Comparison of ENCODE assay signal across 8 cellular contexts in genomic region chr9:127715443-127716337, GRCh38. TPM values are rescaled to one million over a fixed set of nuclear protein-coding genes. Genes with fewer than 3 reads are reported as not detected.
DNase-seq lines count a peak whose midpoint lies in the region; ATAC-seq and TF ChIP-seq lines count a peak whose summit lies in the region.

Gene PTRH1 (minus strand): TSS chr9:127715663. CDS start chr9:127715639, 24 bp downstream.
Gene TTC16 (plus strand): TSS chr9:127716079. CDS start chr9:127716146, 67 bp downstream.

- no peaks in the 10 kb centered on the region for H3K36me3 ChIP-seq in HUES48 (ENCODE audit: control insufficient read depth, insufficient read depth, low read length)
- no peaks in the 10 kb centered on the region for H3K36me3 ChIP-seq in NT2/D1 (ENCODE audit: insufficient read depth, insufficient read length, low read length)
- no peaks in the 10 kb centered on the region for H3K36me3 ChIP-seq in endodermal cell (ENCODE audit: control insufficient read depth, insufficient read depth, low read length)

- H3K27ac Mint-ChIP-seq in endodermal cell: peak within 1 kb of the TSS; percentile 93

- H3K27me3 Mint-ChIP-seq in endodermal cell (ENCODE audit: insufficient read depth): peaks cover 2% of the 10 kb centered on the region

- H3K9ac ChIP-seq in HUES48 (ENCODE audit: low read depth, low read length) (peak within 1 kb of the TSS; percentile 67), NT2/D1 (ENCODE audit: insufficient read length, low read depth) (peak within 1 kb of the TSS; percentile 81), endodermal cell (ENCODE audit: extremely low read depth, low read length, poor library complexity, severe bottlenecking) (peak within 1 kb of the TSS; percentile 58)

- H3K4me3 ChIP-seq in HUES48 (ENCODE audit: low read depth, low read length) (peak within 1 kb of the TSS; percentile 90), NT2/D1 (ENCODE audit: insufficient read length, low read depth) (peak within 1 kb of the TSS; percentile 85), endodermal cell (ENCODE audit: low read length) (peak within 1 kb of the TSS; percentile 83)

- peak within 1 kb of the TSS; percentile 90 for H3K4me3 Mint-ChIP-seq in endodermal cell

- H3K4me1 Mint-ChIP-seq in endodermal cell: peaks cover 12% of the 10 kb centered on the region

- WGBS in endodermal cell (ENCODE audit: insufficient coverage in 1 of 2, insufficient read length in 1 of 2), 2 experiments: 7% methylated on average over 55 to 65 of the region's 65 CpGs

- H3K9me3 ChIP-seq in HUES48 (ENCODE audit: control insufficient read depth, insufficient read depth, low read length) (no peaks in the 10 kb centered on the region), NT2/D1 (ENCODE audit: insufficient read depth, low read length) (no peaks in the 10 kb centered on the region), endodermal cell (ENCODE audit: control insufficient read depth, low read length) (no peaks in the 10 kb centered on the region)

- ATAC-seq in GM21423 (IDR thresholded peaks at IDR 0.05; ENCODE audit: unreplicated experiment): peak; percentile 93

- in situ Hi-C loops in Caki2 (cut with HindIII; ENCODE audit: low pct_unique_long_range_greater_than_20kb, low sequenced_read_pairs): no loop called here

- H3K27ac ChIP-seq in HUES48 (ENCODE audit: low read depth, low read length): peak within 1 kb of the TSS; percentile 42
- H3K27ac ChIP-seq in endodermal cell (ENCODE audit: low read depth, low read length): no peak within 1 kb of the TSS

- peak; percentile 90 for DNase-seq in Caki2 (ENCODE audit: low read depth)
- peak; percentile 93 for DNase-seq in NT2/D1 (ENCODE audit: low read depth, low spot score)
- peak; percentile 94 for DNase-seq in activated CD8-positive, alpha-beta memory T cell treated with anti-CD3 and anti-CD28 coated beads, Interleukin-2, amount 50 U/mL, for 24 hours (ENCODE audit: extremely low read depth)
- peak; percentile 99 for DNase-seq in endodermal cell
- DNase-seq in mesenteric fat pad (ENCODE audit: low spot score): peak; percentile 100
- peak; percentile 96 for DNase-seq in stimulated activated CD8-positive, alpha-beta memory T cell treated with anti-CD3 and anti-CD28 coated beads, Interleukin-15, amount 100 ng/mL, for 1 hour (ENCODE audit: low read depth)

- TF ChIP-seq CTCF in endodermal cell (conservative IDR thresholded peaks at IDR 0.05): no peak

- H3K27me3 ChIP-seq in HUES48 (ENCODE audit: control insufficient read depth, insufficient read depth, low read length): no peaks in the 10 kb centered on the region
- H3K27me3 ChIP-seq in NT2/D1 (ENCODE audit: insufficient read depth, insufficient read length): peaks cover 21% of the 10 kb centered on the region
- H3K27me3 ChIP-seq in endodermal cell (ENCODE audit: control insufficient read depth, insufficient read depth, low read length, poor library complexity, severe bottlenecking): no peaks in the 10 kb centered on the region

- H3K4me1 ChIP-seq in HUES48 (ENCODE audit: control insufficient read depth, insufficient read depth, low read length) (peaks cover 18% of the 10 kb centered on the region), NT2/D1 (ENCODE audit: insufficient read depth, insufficient read length) (peaks cover 15% of the 10 kb centered on the region), endodermal cell (ENCODE audit: control insufficient read depth, insufficient read depth, low read length) (no peaks in the 10 kb centered on the region)

- no peaks in the 10 kb centered on the region for H3K36me3 Mint-ChIP-seq in endodermal cell (ENCODE audit: low read depth)

- no peaks in the 10 kb centered on the region for H3K9me3 Mint-ChIP-seq in endodermal cell

RNA-seq across cellular contexts. Expression of gene PTRH1, which starts in this region (rescaled TPM):
- total RNA-seq in Caki2 (2014; rRNA removed; shearing (Covaris generic); ENCODE audit: low replicate concordance): 15.6 and 58.3 TPM in 2 replicates
- total RNA-seq in endodermal cell (10 to 100 TPM; 15.2 to 18.7 TPM), mesenteric fat pad (21.3 TPM)
- polyA plus RNA-seq in endodermal cell (2013, experiment 1 of 2): 8.2 TPM
- 7.1 TPM for polyA plus RNA-seq in endodermal cell (2013, experiment 2 of 2)

RNA-seq across cellular contexts. Expression of gene TTC16, which starts in this region (rescaled TPM):
- total RNA-seq in Caki2 (2014; rRNA removed; shearing (Covaris generic); ENCODE audit: low replicate concordance): 0.67 TPM in 1 of 2 replicates, not detected in the other
- total RNA-seq in endodermal cell (not detected), mesenteric fat pad (not detected)
- not detected for polyA plus RNA-seq in endodermal cell (2013, experiment 1 of 2)
- not detected for polyA plus RNA-seq in endodermal cell (2013, experiment 2 of 2)
